In genomic region chrX:102651968-102652744, GRCh38 we compare ENCODE assay signal across 8 cellular contexts. TPM values are rescaled to one million over a fixed set of nuclear protein-coding genes. Genes with fewer than 3 reads are reported as not detected.
DNase-seq lines count a peak whose midpoint lies in the region; ATAC-seq and TF ChIP-seq lines count a peak whose summit lies in the region.

No MANE protein-coding gene starts in this region.

- H3K36me3 Mint-ChIP-seq in activated naive CD4-positive, alpha-beta T cell treated with anti-CD3 and anti-CD28 coated beads, Interleukin-2, amount 10 ng/mL, durations not matched to agents 7 days and 5 days, result no peaks in the 10 kb centered on the region
- H3K36me3 Mint-ChIP-seq in osteocyte (ENCODE audit: unreplicated experiment), result no peaks in the 10 kb centered on the region

- peaks cover 19% of the 10 kb centered on the region for H3K4me1 Mint-ChIP-seq in activated naive CD4-positive, alpha-beta T cell treated with anti-CD3 and anti-CD28 coated beads, Interleukin-2, amount 10 ng/mL, durations not matched to agents 7 days and 5 days
- peaks cover 4% of the 10 kb centered on the region for H3K4me1 Mint-ChIP-seq in osteocyte (ENCODE audit: unreplicated experiment)

- intact Hi-C loops in Right ventricle myocardium superior (cut with DNase I), result no loop called here

- peak overlapping the region; percentile 83 for H3K27ac Mint-ChIP-seq in activated naive CD4-positive, alpha-beta T cell treated with anti-CD3 and anti-CD28 coated beads, Interleukin-2, amount 10 ng/mL, durations not matched to agents 7 days and 5 days
- H3K27ac Mint-ChIP-seq in osteocyte (ENCODE audit: unreplicated experiment), result no peak overlapping the region

- peak; percentile 68 for ATAC-seq in Right ventricle myocardium superior (ENCODE audit: poor library complexity)

- TF ChIP-seq CTCF in osteocyte (IDR thresholded peaks at IDR 0.05), result peak; percentile 44

- H3K9me3 Mint-ChIP-seq in activated naive CD4-positive, alpha-beta T cell treated with anti-CD3 and anti-CD28 coated beads, Interleukin-2, amount 10 ng/mL, durations not matched to agents 7 days and 5 days, result no peaks in the 10 kb centered on the region
- peaks cover 21% of the 10 kb centered on the region for H3K9me3 Mint-ChIP-seq in osteocyte (ENCODE audit: unreplicated experiment)

- CTCF ChIA-PET in activated naive CD4-positive, alpha-beta T cell treated with anti-CD3 and anti-CD28 coated beads, Interleukin-2, amount 10 ng/mL, durations not matched to agents 7 days and 5 days (lab: Charles Lee), result no interaction called here

- H3K27me3 Mint-ChIP-seq in activated naive CD4-positive, alpha-beta T cell treated with anti-CD3 and anti-CD28 coated beads, Interleukin-2, amount 10 ng/mL, durations not matched to agents 7 days and 5 days, result peaks cover 11% of the 10 kb centered on the region
- no peaks in the 10 kb centered on the region for H3K27me3 Mint-ChIP-seq in osteocyte (ENCODE audit: unreplicated experiment)

- H3K4me3 Mint-ChIP-seq in activated naive CD4-positive, alpha-beta T cell treated with anti-CD3 and anti-CD28 coated beads, Interleukin-2, amount 10 ng/mL, durations not matched to agents 7 days and 5 days, result peak overlapping the region; percentile 84
- peak overlapping the region; percentile 84 for H3K4me3 Mint-ChIP-seq in osteocyte (ENCODE audit: unreplicated experiment)

- DNase-seq in activated gamma-delta T cell treated with Interleukin-2 at 50 U/mL for 16 hours (peak; percentile 44), activated gamma-delta T cell (lab: John Stamatoyannopoulos, UW) (no peak), NCI-H2227 treated with DMSO at 0.1 percent for 48 hours (lab: John Stamatoyannopoulos, UW) (peak; percentile 73), Right ventricle myocardium superior (no peak), osteocyte (ENCODE audit: extremely low spot score, unreplicated experiment) (no peak), foreskin melanocyte (no peak), HuH-7.5 (ENCODE audit: low spot score) (no peak)
- DNase-seq in activated naive CD4-positive, alpha-beta T cell treated with anti-CD3 and anti-CD28 coated beads, Interleukin-2, amount 10 ng/mL, durations not matched to agents 7 days and 5 days, result peak; percentile 59

RNA-seq across cellular contexts. Expression of gene GPRASP1, which starts 0.9 kb away (rescaled TPM):
- total RNA-seq in Right ventricle myocardium superior, result 3.8 TPM
- 3.3 and 3.5 TPM in 2 replicates for total RNA-seq in osteocyte

RNA-seq across cellular contexts. Expression of gene ARMCX5, which starts 52.8 kb away (rescaled TPM):
- total RNA-seq in Right ventricle myocardium superior (3.1 TPM), osteocyte (14.3 and 17.2 TPM in 2 replicates)

Comparison
In these comparisons a context has a peak if more than half of its experiments do, and no peak if none do; other contexts are left out.
1. DNase-seq: peak in activated gamma-delta T cell treated with Interleukin-2 at 50 U/mL for 16 hours (single experiment), NCI-H2227 treated with DMSO at 0.1 percent for 48 hours (single experiment) and activated naive CD4-positive, alpha-beta T cell treated with anti-CD3 and anti-CD28 coated beads, Interleukin-2, amount 10 ng/mL, durations not matched to agents 7 days and 5 days (single experiment); none in activated gamma-delta T cell (single experiment), Right ventricle myocardium superior (single experiment), osteocyte (single experiment), foreskin melanocyte (single experiment) and HuH-7.5 (single experiment).